In genomic region chr15:43169888-43170287, GRCh38 we compare ENCODE assay signal across 16 cellular contexts. TPM values are rescaled to one million over a fixed set of nuclear protein-coding genes. Genes with fewer than 3 reads are reported as not detected.
A peak's percentile ranks its signal among the peaks of the same experiment; 100 is the strongest.
DNase-seq lines count a peak whose midpoint lies in the region; ATAC-seq, FAIRE-seq and TF ChIP-seq lines count a peak whose summit lies in the region.
"Had no signal": no experiment of that assay in that cellular context is flagged by ENCODE, and none has a peak within 500 bp of the region (broad histone marks: within the 10 kb centered on the region; RNA-seq: fewer than 3 reads in every experiment).

No MANE protein-coding gene starts in this region.

- peaks cover 11% of the 10 kb centered on the region for H3K9me3 Mint-ChIP-seq in progenitor cell of endocrine pancreas (ENCODE audit: low read depth)

- TF ChIP-seq POLR2A in H54 (IDR thresholded peaks at IDR 0.05; ENCODE audit: low read depth, low read length), result no peak

- H3K27me3 ChIP-seq in PC-3 (ENCODE audit: low read length), result no peaks in the 10 kb centered on the region
- H3K27me3 ChIP-seq in bronchial epithelial cell (ENCODE audit: control insufficient read depth, insufficient read depth, low read length), result no peaks in the 10 kb centered on the region
- H3K27me3 ChIP-seq in pancreas, result no peaks in the 10 kb centered on the region

- peaks cover 9% of the 10 kb centered on the region for H3K4me1 Mint-ChIP-seq in progenitor cell of endocrine pancreas (ENCODE audit: low read depth)

- no peak overlapping the region for H3K9ac ChIP-seq in PC-3 (ENCODE audit: low read length)
- H3K9ac ChIP-seq: GM23248 had no signal

- H3K4me3 Mint-ChIP-seq in progenitor cell of endocrine pancreas (ENCODE audit: low read depth), result no peak overlapping the region

- H3K27me3 Mint-ChIP-seq in progenitor cell of endocrine pancreas, result no peaks in the 10 kb centered on the region

- no peaks in the 10 kb centered on the region for H3K79me2 ChIP-seq in PC-3 (ENCODE audit: low read length)

- H2AFZ ChIP-seq in PC-3 (ENCODE audit: low read length), result no peak overlapping the region
- H2AFZ ChIP-seq: GM23248 had no signal

- POLR2A ChIA-PET in PC-3 (lab: Charles Lee; ENCODE audit: unreplicated experiment), result no interaction called here

- H3K9me3 ChIP-seq in PC-3 (ENCODE audit: low read length), result no peaks in the 10 kb centered on the region
- no peaks in the 10 kb centered on the region for H3K9me3 ChIP-seq in pancreas

- CTCF ChIA-PET in PC-3 (lab: Charles Lee), result no interaction called here

- WGBS in pancreas, 2 donors, result 80 to 82% methylated on average over 4 of the region's 4 CpGs

- H3K4me2 ChIP-seq in PC-3 (ENCODE audit: low read length), result peak overlapping the region; percentile 72

- peak; percentile 73 for FAIRE-seq in H54 (lab: Jason Lieb, UNC)
- FAIRE-seq in bronchial epithelial cell (lab: Jason Lieb, UNC), result no peak
- no peak for FAIRE-seq in pancreas (lab: Jason Lieb, UNC)

- DNase-seq in H54 (ENCODE audit: insufficient read length, low spot score) (no peak), PC-3 (peak; percentile 63), bronchial epithelial cell (ENCODE audit: low read depth) (peak; percentile 24), progenitor cell of endocrine pancreas (ENCODE audit: low spot score, unreplicated experiment) (no peak), pancreas (no peak), NCI-H526 treated with DMSO at 0.1 percent for 48 hours (lab: John Stamatoyannopoulos, UW) (no peak), NCI-H128 (lab: John Stamatoyannopoulos, UW; ENCODE audit: unreplicated experiment) (no peak)
- DNase-seq: COR-L47, GM23248, NCI-H1417, NCI-H1930, NCI-H446 treated with DMSO at 0.1 percent for 48 hours, NCI-H748 treated with DMSO at 0.1 percent for 48 hours had no signal

- H3K4me1 ChIP-seq in PC-3 (ENCODE audit: insufficient read depth, low read length) (peaks cover 22% of the 10 kb centered on the region), pancreas (no peaks in the 10 kb centered on the region)

- H3K36me3 ChIP-seq in PC-3 (ENCODE audit: low read depth, low read length) (peaks cover 2% of the 10 kb centered on the region; the same call in 1 of the 2 replicates), bronchial epithelial cell (ENCODE audit: control insufficient read depth, insufficient read depth, low read length) (no peaks in the 10 kb centered on the region), pancreas (peaks cover 0 to 6% (median 1%) of the 10 kb centered on the region in 3 donors)

- H3K27ac Mint-ChIP-seq in progenitor cell of endocrine pancreas, result peak overlapping the region; percentile 10

- intact Hi-C loops in PC-3 (cut with micrococcal nuclease) (no loop called here), pancreas (cut with DNase I) (no loop called here)

- ATAC-seq in PC-3 (peak; percentile 22; the same call in 1 of the 2 replicates), pancreas (no peak), HG03460 (IDR thresholded peaks at IDR 0.05; ENCODE audit: unreplicated experiment) (no peak)

- H4K20me1 ChIP-seq in PC-3 (ENCODE audit: low read length), result 0 out of 2 replicates have a peak, but pooled peaks cover 6% of the 10 kb centered on the region

- no peak overlapping the region for H3K4me3 ChIP-seq in PC-3 (ENCODE audit: low read length)
- H3K4me3 ChIP-seq in bronchial epithelial cell (ENCODE audit: low read depth, low read length), result no peak overlapping the region
- H3K4me3 ChIP-seq in pancreas, result no peak overlapping the region
- H3K4me3 ChIP-seq: GM23248 had no signal

- peaks cover 56% of the 10 kb centered on the region for H3K36me3 Mint-ChIP-seq in progenitor cell of endocrine pancreas (ENCODE audit: insufficient read depth)

- H3K27ac ChIP-seq in PC-3 (ENCODE audit: low read length), result no peak overlapping the region
- no peak overlapping the region for H3K27ac ChIP-seq in pancreas
- H3K27ac ChIP-seq: GM23248 had no signal

- BruUV-seq in PC-3 (replicated peaks; lab: Mats Ljungman, UMichigan), result no TSS peak

- no peaks in the 10 kb centered on the region for H3K9me2 ChIP-seq in PC-3 (replicated peaks; ENCODE audit: low read length)

- no peak for TF ChIP-seq CTCF in PC-3 (conservative IDR thresholded peaks at IDR 0.05; ENCODE audit: low read depth, low read length)
- no peak for TF ChIP-seq CTCF in bronchial epithelial cell (IDR thresholded peaks at IDR 0.05; ENCODE audit: insufficient read depth, low read length, severe bottlenecking)
- TF ChIP-seq CTCF in progenitor cell of endocrine pancreas (IDR thresholded peaks at IDR 0.05; ENCODE audit: unreplicated experiment), result no peak
- no peak for TF ChIP-seq CTCF in pancreas (IDR thresholded peaks at IDR 0.05)

- peaks cover 9% of the 10 kb centered on the region for H3F3A ChIP-seq in PC-3 (ENCODE audit: low read length, unreplicated experiment)

RNA-seq across cellular contexts. Expression of gene CCNDBP1, which starts 15.3 kb away (rescaled TPM):
- total RNA-seq in PC-3 (2014; rRNA removed), result 34.3 and 38.5 TPM in 2 replicates
- total RNA-seq in bronchial epithelial cell, result 26.6 and 39.0 TPM in 2 replicates
- 43.2 and 44.1 TPM in 2 replicates for total RNA-seq in progenitor cell of endocrine pancreas
- total RNA-seq in pancreas, result 10 to 100 TPM; 17.6 to 35.7 (median 21.7) TPM
- polyA plus RNA-seq in pancreas, result 10 to 100 TPM; 20.1 to 37.7 TPM

RNA-seq across cellular contexts. Expression of gene TMEM62, which starts 36.5 kb away (rescaled TPM):
- total RNA-seq in PC-3 (2014; rRNA removed) (19.6 and 31.6 TPM in 2 replicates), bronchial epithelial cell (22.5 and 26.1 TPM in 2 replicates), progenitor cell of endocrine pancreas (28.9 and 30.2 TPM in 2 replicates), pancreas (10 to 100 TPM in 4 of 6 donors, 1 to 10 TPM in 2; 8.1 to 14.7 (median 10.2) TPM)
- 10 to 100 TPM; 13.9 to 16.8 TPM for polyA plus RNA-seq in pancreas

RNA-seq across cellular contexts. Expression of gene EPB42, which starts 50.9 kb away (rescaled TPM):
- total RNA-seq in PC-3 (2014; rRNA removed) (not detected in 2 replicates), bronchial epithelial cell (not detected in 2 replicates), progenitor cell of endocrine pancreas (not detected in 2 replicates), pancreas (not detected)
- not detected for polyA plus RNA-seq in pancreas
- total RNA-seq: G401, GM23248, HT-29 had no signal
- polyA plus RNA-seq: GM23248 had no signal

Comparison
In these comparisons a context has a peak if more than half of its experiments do, and no peak if none do; other contexts are left out.
1. DNase-seq: peak in PC-3 (single experiment) and bronchial epithelial cell (single experiment); none in H54 (single experiment), progenitor cell of endocrine pancreas (single experiment), pancreas (0 of 6), NCI-H526 treated with DMSO at 0.1 percent for 48 hours (single experiment) and NCI-H128 (single experiment).